Comparison of ENCODE assay signal across 21 cellular contexts in genomic region chr3:122919291-122919610, GRCh38.
"Had no signal": no experiment of that assay in that cellular context is flagged by ENCODE, and none has a peak within 500 bp of the region (broad histone marks: within the 10 kb centered on the region; RNA-seq: fewer than 3 reads in every experiment).

No MANE protein-coding gene starts in this region.

- H3K36me3 ChIP-seq: MG63, SJSA1 had no signal

- H3K27ac ChIP-seq: SJSA1, SK-N-MC had no signal

- H3K4me1 ChIP-seq: SJSA1 had no signal

- H3K4me3 ChIP-seq: MG63, SJSA1, SK-N-MC had no signal

- DNase-seq: Karpas-422, KG1, MG63, NCI-H1092, NCI-H1105 treated with DMSO at 0.1 percent for 48 hours, NCI-H1417 treated with DMSO at 0.1 percent for 48 hours, NCI-H146, NCI-H1694 treated with DMSO at 0.1 percent for 48 hours, NCI-H1930, NCI-H2081, NCI-H2107, NCI-H2227 treated with DMSO at 0.1 percent for 48 hours, NCI-H524, NCI-H526 treated with DMSO at 0.1 percent for 48 hours, NCI-H748 treated with DMSO at 0.1 percent for 48 hours, Right ventricle myocardium superior, RPMI8226, SIG-M5 had no signal

- ATAC-seq: HepG2 had no signal

- H3K9me3 ChIP-seq: MG63, SJSA1 had no signal
